ENCODE assay signal across 8 cellular contexts in the genomic region with DNA sequence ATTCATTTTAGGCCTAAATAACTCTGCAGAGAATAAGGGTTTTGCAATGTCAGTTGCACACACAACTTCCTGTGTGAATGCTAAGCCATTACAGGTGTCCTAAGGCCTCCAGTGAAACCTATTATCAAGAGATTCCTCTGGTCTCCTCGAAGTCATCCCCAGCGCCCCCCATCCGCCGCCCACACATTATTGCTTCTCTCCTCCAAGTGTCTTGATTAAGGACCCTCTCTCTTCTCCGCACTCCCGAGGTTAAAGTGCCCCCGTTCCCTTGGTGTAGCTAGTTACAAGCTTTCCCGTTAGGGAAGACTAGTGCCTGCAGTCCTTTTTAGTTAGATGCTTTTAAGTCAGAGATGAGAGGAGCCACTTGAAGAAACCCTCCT. TPM values are rescaled to one million over a fixed set of nuclear protein-coding genes. Genes with fewer than 3 reads are reported as not detected.
DNase-seq lines count a peak whose midpoint lies in the region; ATAC-seq and TF ChIP-seq lines count a peak whose summit lies in the region.

No MANE protein-coding gene starts in this region.

- H3K36me3 Mint-ChIP-seq in activated naive CD4-positive, alpha-beta T cell treated with anti-CD3 and anti-CD28 coated beads, Interleukin-2, amount 10 ng/mL, durations not matched to agents 7 days and 5 days, result peaks cover 13% of the 10 kb centered on the region

- no peaks in the 10 kb centered on the region for H3K9me3 Mint-ChIP-seq in activated naive CD4-positive, alpha-beta T cell treated with anti-CD3 and anti-CD28 coated beads, Interleukin-2, amount 10 ng/mL, durations not matched to agents 7 days and 5 days

- peak overlapping the region; percentile 99 for H3K27ac Mint-ChIP-seq in activated naive CD4-positive, alpha-beta T cell treated with anti-CD3 and anti-CD28 coated beads, Interleukin-2, amount 10 ng/mL, durations not matched to agents 7 days and 5 days

- no peak for TF ChIP-seq CTCF in OCI-LY3 (IDR thresholded peaks at IDR 0.05; ENCODE audit: low read depth, low read length)

- ATAC-seq in left ventricle myocardium superior, result no peak

- H3K9me3 ChIP-seq in OCI-LY3 (ENCODE audit: insufficient read depth, low read length) (no peaks in the 10 kb centered on the region), skeletal muscle tissue (ENCODE audit: control insufficient read depth in 3 of 3, low read length in 3 of 3) (no peaks in the 10 kb centered on the region)

- peak overlapping the region; percentile 96 for H3K4me2 ChIP-seq in OCI-LY3 (ENCODE audit: low read length)

- peaks cover 72% of the 10 kb centered on the region for H3K79me2 ChIP-seq in OCI-LY3 (ENCODE audit: low read length)

- intact Hi-C loops in left ventricle myocardium superior (cut with micrococcal nuclease), result loop anchor here (10.0 kb wide), 1 partner anchor 99 kb away; no protein-coding TSS in a partner anchor

- H2AFZ ChIP-seq in OCI-LY3 (ENCODE audit: low read depth, low read length), result no peak overlapping the region

- H3K4me1 ChIP-seq in OCI-LY3 (ENCODE audit: low read length), result peaks cover 20% of the 10 kb centered on the region
- peaks cover 30 to 33% (median 30%) of the 10 kb centered on the region in 3 donors for H3K4me1 ChIP-seq in skeletal muscle tissue (ENCODE audit: control insufficient read depth in 3 of 3, insufficient read depth in 3 of 3, low read length in 3 of 3)

- CTCF ChIA-PET in activated naive CD4-positive, alpha-beta T cell treated with anti-CD3 and anti-CD28 coated beads, Interleukin-2, amount 10 ng/mL, durations not matched to agents 7 days and 5 days (lab: Charles Lee), result interaction anchor here (0.7 to 4.4 kb wide), 5 partner anchors 9 to 88 kb away, joined by 3 to 39 read pairs (median 6); no protein-coding TSS in a partner anchor

- H3K4me3 ChIP-seq in OCI-LY3 (ENCODE audit: low read length), result peak overlapping the region; percentile 86
- H3K4me3 ChIP-seq in skeletal muscle tissue (ENCODE audit: low read length in 3 of 3), result peak overlapping the region; percentile 94 to 98 (median 98)

- H3K4me1 Mint-ChIP-seq in activated naive CD4-positive, alpha-beta T cell treated with anti-CD3 and anti-CD28 coated beads, Interleukin-2, amount 10 ng/mL, durations not matched to agents 7 days and 5 days, result peaks cover 57% of the 10 kb centered on the region

- H3K27ac ChIP-seq in OCI-LY3 (ENCODE audit: low read length) (peak overlapping the region; percentile 88), skeletal muscle tissue (ENCODE audit: low read depth, low read length) (peak overlapping the region; percentile 99)

- H3K27me3 ChIP-seq in OCI-LY3 (ENCODE audit: low read depth, low read length), result no peaks in the 10 kb centered on the region
- no peaks in the 10 kb centered on the region for H3K27me3 ChIP-seq in skeletal muscle tissue (ENCODE audit: control insufficient read depth in 3 of 3, insufficient read depth in 3 of 3, low read length in 3 of 3)

- DNase-seq in DMS79 treated with DMSO at 0.1 percent for 48 hours (lab: John Stamatoyannopoulos, UW) (peak; percentile 49), left ventricle myocardium superior (peak; percentile 31), NCI-H1417 (lab: John Stamatoyannopoulos, UW) (no peak), NCI-H2107 treated with DMSO at 0.1 percent for 48 hours (lab: John Stamatoyannopoulos, UW; ENCODE audit: unreplicated experiment) (no peak), AG08396 (ENCODE audit: low spot score) (no peak)
- DNase-seq in activated naive CD4-positive, alpha-beta T cell treated with anti-CD3 and anti-CD28 coated beads, Interleukin-2, amount 10 ng/mL, durations not matched to agents 7 days and 5 days, result peak; percentile 55

- H3K9ac ChIP-seq in OCI-LY3 (ENCODE audit: low read length) (peak overlapping the region; percentile 87), skeletal muscle tissue (ENCODE audit: low read depth in 1 of 3, low read length in 3 of 3) (peak overlapping the region; percentile 95 to 100 (median 99))

- peaks cover 37% of the 10 kb centered on the region for H4K20me1 ChIP-seq in OCI-LY3 (ENCODE audit: insufficient read depth, low read length)

- H3K36me3 ChIP-seq in OCI-LY3 (replicated peaks; ENCODE audit: low read depth, low read length) (peaks cover 3% of the 10 kb centered on the region), skeletal muscle tissue (ENCODE audit: control insufficient read depth in 3 of 3, insufficient read depth in 3 of 3, low read length in 3 of 3) (no peaks in the 10 kb centered on the region)

- H3K27me3 Mint-ChIP-seq in activated naive CD4-positive, alpha-beta T cell treated with anti-CD3 and anti-CD28 coated beads, Interleukin-2, amount 10 ng/mL, durations not matched to agents 7 days and 5 days, result no peaks in the 10 kb centered on the region

- peak overlapping the region; percentile 99 for H3K4me3 Mint-ChIP-seq in activated naive CD4-positive, alpha-beta T cell treated with anti-CD3 and anti-CD28 coated beads, Interleukin-2, amount 10 ng/mL, durations not matched to agents 7 days and 5 days

RNA-seq across cellular contexts. Expression of gene HIVEP2, which starts 1.2 kb away (rescaled TPM):
- 14.4 TPM for total RNA-seq in left ventricle myocardium superior
- total RNA-seq in skeletal muscle tissue, result 17.7 TPM

Comparison
In these comparisons a context has a peak if more than half of its experiments do, and no peak if none do; other contexts are left out.
1. DNase-seq: peak in DMS79 treated with DMSO at 0.1 percent for 48 hours (single experiment), activated naive CD4-positive, alpha-beta T cell treated with anti-CD3 and anti-CD28 coated beads, Interleukin-2, amount 10 ng/mL, durations not matched to agents 7 days and 5 days (single experiment) and left ventricle myocardium superior (single experiment); none in NCI-H1417 (0 of 3), NCI-H2107 treated with DMSO at 0.1 percent for 48 hours (single experiment) and AG08396 (single experiment).